11 cellular contexts compared by ENCODE assay signal in the genomic region with DNA sequence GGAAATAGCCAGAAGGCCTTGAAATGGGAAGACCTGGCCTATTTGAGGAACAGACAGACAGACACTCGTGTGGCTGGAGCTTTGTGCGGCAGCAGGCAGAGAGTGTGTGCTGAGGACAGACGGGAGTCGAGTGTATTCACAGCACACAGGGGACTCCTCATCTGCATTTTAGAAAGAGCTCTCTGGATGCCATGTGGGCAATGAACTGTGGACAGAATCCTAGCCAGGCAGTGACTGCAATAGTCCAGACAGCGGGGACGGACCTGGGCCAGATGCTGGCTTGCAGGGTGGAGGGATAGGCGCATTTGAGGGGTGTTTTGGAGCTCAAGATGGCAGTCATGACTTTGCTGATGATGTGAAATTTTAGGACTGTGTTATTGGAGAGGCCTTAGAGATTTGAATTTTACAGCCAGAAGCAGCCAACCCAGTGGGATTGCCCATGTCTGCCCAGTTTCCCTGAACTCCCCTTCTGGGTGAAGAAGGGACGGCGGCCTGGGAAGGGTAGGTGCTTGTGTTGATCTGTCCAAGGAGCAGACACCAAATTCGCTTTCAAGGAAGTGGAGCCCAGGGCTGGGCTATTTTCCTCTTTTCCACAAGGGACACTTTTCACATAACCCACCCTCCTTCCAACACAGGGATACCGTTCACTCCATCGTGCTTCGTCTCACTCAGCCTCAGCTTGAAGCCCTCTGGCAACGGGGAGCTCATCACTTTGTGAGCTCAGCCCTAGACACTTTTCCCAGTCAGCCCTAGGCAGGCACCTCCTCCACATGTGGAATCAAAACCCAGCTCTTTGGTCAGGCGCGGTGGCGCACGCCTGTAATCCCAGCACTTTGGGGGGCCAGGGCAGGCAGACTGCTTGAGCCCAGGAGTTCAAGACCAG. TPM values are rescaled to one million over a fixed set of nuclear protein-coding genes. Genes with fewer than 3 reads are reported as not detected.
A peak's percentile ranks its signal among the peaks of the same experiment; 100 is the strongest.
DNase-seq lines count a peak whose midpoint lies in the region; ATAC-seq, FAIRE-seq and TF ChIP-seq lines count a peak whose summit lies in the region.
"Had no signal": no experiment of that assay in that cellular context is flagged by ENCODE, and none has a peak within 500 bp of the region (broad histone marks: within the 10 kb centered on the region; RNA-seq: fewer than 3 reads in every experiment).

No MANE protein-coding gene starts in this region.

- H3K27ac Mint-ChIP-seq in astrocyte (ENCODE audit: unreplicated experiment): peak overlapping the region; percentile 100
- H3K27ac Mint-ChIP-seq: IgD-negative memory B cell had no signal

- H3K4me3 ChIP-seq in heart left ventricle (peak overlapping the region in 3 of 12 donors; percentile 33 to 53 (median 47)), astrocyte (ENCODE audit: insufficient read depth, low read depth, low read length) (peak overlapping the region; percentile 54), right lobe of liver (no peak overlapping the region), upper lobe of left lung (peak overlapping the region in 2 of 4 donors; percentile 7 to 37)
- H3K4me3 ChIP-seq: colonic mucosa had no signal

- TF ChIP-seq POLR2A in heart left ventricle (IDR thresholded peaks at IDR 0.05): no peak
- TF ChIP-seq POLR2A in right lobe of liver (IDR thresholded peaks at IDR 0.05): no peak
- TF ChIP-seq POLR2A in upper lobe of left lung (IDR thresholded peaks at IDR 0.05): peak in 1 of 4 donors; percentile 55

- H3K36me3 ChIP-seq in heart left ventricle (no peaks in the 10 kb centered on the region), astrocyte (ENCODE audit: insufficient read depth, low read length) (no peaks in the 10 kb centered on the region), right lobe of liver (no peaks in the 10 kb centered on the region), upper lobe of left lung (no peaks in the 10 kb centered on the region)
- H3K36me3 ChIP-seq: colonic mucosa had no signal

- H3K27me3 ChIP-seq in heart left ventricle: peaks cover 0 to 6% (median 0%) of the 10 kb centered on the region in 9 donors
- no peaks in the 10 kb centered on the region for H3K27me3 ChIP-seq in astrocyte (ENCODE audit: insufficient read depth, low read length)
- no peaks in the 10 kb centered on the region for H3K27me3 ChIP-seq in right lobe of liver
- no peaks in the 10 kb centered on the region for H3K27me3 ChIP-seq in upper lobe of left lung
- H3K27me3 ChIP-seq: colonic mucosa had no signal

- no peaks in the 10 kb centered on the region for H3K9me3 Mint-ChIP-seq in astrocyte (ENCODE audit: unreplicated experiment)
- H3K9me3 Mint-ChIP-seq: IgD-negative memory B cell had no signal

- H3K4me1 Mint-ChIP-seq in astrocyte (ENCODE audit: low read depth, unreplicated experiment): peaks cover 50% of the 10 kb centered on the region

- no peaks in the 10 kb centered on the region for H4K20me1 ChIP-seq in astrocyte (ENCODE audit: insufficient read depth, low read length)

- no peaks in the 10 kb centered on the region for H3K27me3 Mint-ChIP-seq in astrocyte (ENCODE audit: low read depth, unreplicated experiment)

- peaks cover 22% of the 10 kb centered on the region for H3K79me2 ChIP-seq in astrocyte (ENCODE audit: insufficient read depth, low read length)

- H3K4me2 ChIP-seq in astrocyte (ENCODE audit: low read length): peak overlapping the region; percentile 83

- peaks cover 4% of the 10 kb centered on the region for H3K36me3 Mint-ChIP-seq in astrocyte (ENCODE audit: low read depth, unreplicated experiment)
- H3K36me3 Mint-ChIP-seq: IgD-negative memory B cell had no signal

- TF ChIP-seq EP300 in upper lobe of left lung (IDR thresholded peaks at IDR 0.05): no peak

- WGBS in heart left ventricle, 4 donors: 89 to 93% (median 92%) methylated on average over 17 to 18 of the region's 18 CpGs
- WGBS in right lobe of liver (ENCODE audit: insufficient coverage, low coverage, low lambda C conversion rate, missing lambda C conversion rate): 88% methylated on average over 5 of the region's 18 CpGs
- WGBS in upper lobe of left lung, 2 donors: 87% methylated on average over 14 to 18 of the region's 18 CpGs

- ATAC-seq in heart left ventricle (no peak), right lobe of liver (no peak), upper lobe of left lung (ENCODE audit: low FRiP score in 2 of 2) (no peak), GM18867 (IDR thresholded peaks at IDR 0.05; ENCODE audit: unreplicated experiment) (no peak), HG02884 (IDR thresholded peaks at IDR 0.05; ENCODE audit: unreplicated experiment) (no peak), GM19452 (IDR thresholded peaks at IDR 0.05; ENCODE audit: unreplicated experiment) (no peak)

- H3K4me1 ChIP-seq in heart left ventricle (peaks cover 0 to 34% (median 5%) of the 10 kb centered on the region in 12 donors), astrocyte (ENCODE audit: insufficient read depth, low read length) (peaks cover 44% of the 10 kb centered on the region), right lobe of liver (no peaks in the 10 kb centered on the region), upper lobe of left lung (peaks cover 0 to 19% (median 9%) of the 10 kb centered on the region in 4 donors)
- H3K4me1 ChIP-seq: colonic mucosa had no signal

- DNase-seq in heart left ventricle (no peak), cardiac septum (ENCODE audit: low spot score) (no peak), astrocyte (ENCODE audit: low read depth) (peak; percentile 53), right lobe of liver (no peak), upper lobe of left lung (peak in 1 of 2 donors; percentile 27)

- H2AFZ ChIP-seq in astrocyte (ENCODE audit: low read depth, low read length): no peak overlapping the region

- intact Hi-C loops in heart left ventricle (cut with DNase I): loop anchor here in 3 of 10 donors (5.0 to 10.0 kb wide), 4 partner anchors 46 to 496 kb away; no protein-coding TSS in a partner anchor
- intact Hi-C loops in cardiac septum (cut with DNase I): loop anchor here (10.0 kb wide), 1 partner anchor 76 kb away; no protein-coding TSS in a partner anchor
- intact Hi-C loops in right lobe of liver (cut with DNase I): loop anchor here (10.0 kb wide), 2 partner anchors 46 to 166 kb away; no protein-coding TSS in a partner anchor

- TF ChIP-seq CTCF in heart left ventricle (IDR thresholded peaks at IDR 0.05) (no peak), astrocyte (IDR thresholded peaks at IDR 0.05; ENCODE audit: insufficient read depth, low read depth, low read length) (no peak), right lobe of liver (IDR thresholded peaks at IDR 0.05) (no peak), upper lobe of left lung (IDR thresholded peaks at IDR 0.05) (no peak)

- H3K4me3 Mint-ChIP-seq in astrocyte (ENCODE audit: unreplicated experiment): peak overlapping the region; percentile 84

- peak overlapping the region in 10 of 12 donors; percentile 68 to 88 (median 76) for H3K27ac ChIP-seq in heart left ventricle
- peak overlapping the region; percentile 99 for H3K27ac ChIP-seq in astrocyte (ENCODE audit: low read depth, low read length)
- peak overlapping the region in 2 of 3 donors; percentile 24 to 72 for H3K27ac ChIP-seq in right lobe of liver
- peak overlapping the region; percentile 41 to 82 (median 68) for H3K27ac ChIP-seq in upper lobe of left lung
- H3K27ac ChIP-seq: colonic mucosa had no signal

- H3K9ac ChIP-seq in astrocyte (ENCODE audit: low read length): peak overlapping the region; percentile 91

- H3K9me3 ChIP-seq in heart left ventricle (no peaks in the 10 kb centered on the region), astrocyte (ENCODE audit: insufficient read depth, low read depth, low read length) (no peaks in the 10 kb centered on the region), right lobe of liver (no peaks in the 10 kb centered on the region), upper lobe of left lung (no peaks in the 10 kb centered on the region)
- H3K9me3 ChIP-seq: colonic mucosa had no signal

- FAIRE-seq in astrocyte (lab: Jason Lieb, UNC): no peak

RNA-seq across cellular contexts. Expression of gene CHAF1B, which starts 43.8 kb away (rescaled TPM):
- total RNA-seq in heart left ventricle: 1 to 10 TPM in 2 of 9 donors, under 1 TPM in 7; 0.12 to 1.9 (median 0.56) TPM
- polyA plus RNA-seq in heart left ventricle: under 1 TPM; 0.23 to 0.54 TPM
- total RNA-seq in cardiac septum: 0.62 TPM
- total RNA-seq in astrocyte: 2.8 and 3.0 TPM in 2 replicates
- 1 to 10 TPM in 2 of 6 experiments, under 1 TPM in 4; 0.27 to 2.1 (median 0.72) TPM for total RNA-seq in right lobe of liver
- 1 to 10 TPM in 4 of 6 donors, under 1 TPM in 2; 0.55 to 2.1 (median 1.2) TPM for total RNA-seq in upper lobe of left lung

RNA-seq across cellular contexts. Expression of gene CLDN14, which starts 50.9 kb away (rescaled TPM):
- not detected for total RNA-seq in heart left ventricle
- not detected for polyA plus RNA-seq in heart left ventricle
- not detected for total RNA-seq in cardiac septum
- not detected in 2 replicates for total RNA-seq in astrocyte
- 10 to 100 TPM in 4 of 6 experiments, 1 to 10 TPM in 2; 9.3 to 16.7 (median 13.0) TPM for total RNA-seq in right lobe of liver
- total RNA-seq in upper lobe of left lung: under 1 TPM in 1 of 6 donors, not detected in 5; 0.47 TPM
- total RNA-seq: T-helper 1 cell treated with Interleukin-12 subunit alpha and Interleukin-12 subunit beta and Interleukin-4 antibody, amounts not matched to agents 30 ng/mL and 1 ng/mL, for 36 hours had no signal
- polyA plus RNA-seq: IgD-negative memory B cell had no signal

Comparison
In these comparisons a context has a peak if more than half of its experiments do, and no peak if none do; other contexts are left out.
1. H3K27ac ChIP-seq: peak in every context shown above with its lines; median percentile 99 in astrocyte; 76 in heart left ventricle; 68 in upper lobe of left lung; 48 in right lobe of liver.